8 cellular contexts compared by ENCODE assay signal in the genomic region with DNA sequence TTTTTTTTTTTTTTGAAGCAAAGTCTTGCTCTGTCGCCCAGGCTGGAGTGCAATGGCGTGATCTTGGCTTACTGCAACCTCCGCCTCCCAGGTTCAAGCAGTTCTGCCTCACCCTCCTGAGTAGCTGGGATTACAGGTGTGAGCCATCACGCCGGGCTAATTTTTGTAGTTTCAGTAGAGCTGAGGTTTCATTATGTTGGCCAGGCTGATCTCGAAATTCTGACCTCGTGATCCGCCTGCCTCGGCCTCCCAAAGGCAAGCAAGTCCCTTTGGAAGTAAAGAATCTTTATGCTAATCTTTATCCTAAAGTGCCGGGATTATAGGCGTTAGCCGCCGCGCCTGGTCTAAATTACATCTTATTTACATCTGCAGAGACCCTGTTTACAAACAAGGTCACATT. TPM values are rescaled to one million over a fixed set of nuclear protein-coding genes. Genes with fewer than 3 reads are reported as not detected.
A peak's percentile ranks its signal among the peaks of the same experiment; 100 is the strongest.
DNase-seq lines count a peak whose midpoint lies in the region; ATAC-seq and TF ChIP-seq lines count a peak whose summit lies in the region.

No MANE protein-coding gene starts in this region.

- peaks cover 13% of the 10 kb centered on the region for H3K27me3 Mint-ChIP-seq in activated T-cell treated with anti-CD3 and anti-CD28 coated beads, Interleukin-2, amount 50 U/mL, for 72 hours (ENCODE audit: low read depth)
- peaks cover 10% of the 10 kb centered on the region for H3K27me3 Mint-ChIP-seq in stimulated activated naive CD8-positive, alpha-beta T cell treated with anti-CD3 and anti-CD28 coated beads, Interleukin-15, amount 100 ng/mL, for 72 hours

- H3K4me1 Mint-ChIP-seq in activated T-cell treated with anti-CD3 and anti-CD28 coated beads, Interleukin-2, amount 50 U/mL, for 72 hours (ENCODE audit: low read depth), result peaks cover 40% of the 10 kb centered on the region
- peaks cover 53% of the 10 kb centered on the region for H3K4me1 Mint-ChIP-seq in stimulated activated naive CD8-positive, alpha-beta T cell treated with anti-CD3 and anti-CD28 coated beads, Interleukin-15, amount 100 ng/mL, for 72 hours

- no peaks in the 10 kb centered on the region for H3K9me3 Mint-ChIP-seq in activated T-cell treated with anti-CD3 and anti-CD28 coated beads, Interleukin-2, amount 50 U/mL, for 72 hours
- H3K9me3 Mint-ChIP-seq in stimulated activated naive CD8-positive, alpha-beta T cell treated with anti-CD3 and anti-CD28 coated beads, Interleukin-15, amount 100 ng/mL, for 72 hours, result no peaks in the 10 kb centered on the region

- no peak for ATAC-seq in activated T-cell treated with anti-CD3 and anti-CD28 coated beads, Interleukin-2, amount 50 U/mL, for 72 hours (replicated peaks in 1 of 2)
- no peak for ATAC-seq in stimulated activated naive CD8-positive, alpha-beta T cell treated with anti-CD3 and anti-CD28 coated beads, Interleukin-15, amount 100 ng/mL, for 72 hours
- ATAC-seq in HG03280 (IDR thresholded peaks at IDR 0.05; ENCODE audit: unreplicated experiment), result no peak

- no peak for DNase-seq in activated T-cell treated with anti-CD3 and anti-CD28 coated beads, Interleukin-2, amount 50 U/mL, for 72 hours
- no peak for DNase-seq in activated T-cell treated with anti-CD3 and anti-CD28 coated beads, Interleukin-2, amount 50 U/mL, for 1 hour
- DNase-seq in fibroblast of mammary gland (ENCODE audit: low read depth) (no peak), NCI-H1436 treated with DMSO at 0.1 percent for 48 hours (lab: John Stamatoyannopoulos, UW) (no peak), cortex of kidney (lab: John Stamatoyannopoulos, UW) (no peak)
- no peak for DNase-seq in stimulated activated naive CD8-positive, alpha-beta T cell treated with anti-CD3 and anti-CD28 coated beads, Interleukin-15, amount 100 ng/mL, for 72 hours

- peak overlapping the region; percentile 93 to 95 for H3K4me3 Mint-ChIP-seq in activated T-cell treated with anti-CD3 and anti-CD28 coated beads, Interleukin-2, amount 50 U/mL, for 72 hours
- H3K4me3 Mint-ChIP-seq in stimulated activated naive CD8-positive, alpha-beta T cell treated with anti-CD3 and anti-CD28 coated beads, Interleukin-15, amount 100 ng/mL, for 72 hours, result peak overlapping the region; percentile 95 to 96

- peaks cover 5 to 9% of the 10 kb centered on the region in 2 donors for H3K36me3 Mint-ChIP-seq in activated T-cell treated with anti-CD3 and anti-CD28 coated beads, Interleukin-2, amount 50 U/mL, for 72 hours (ENCODE audit: insufficient read depth in 2 of 2)

- H3K4me3 ChIP-seq in WI38 (ENCODE audit: low read depth, low read length) (peak overlapping the region; percentile 86; the same call in 1 of the 2 replicates), fibroblast of mammary gland (ENCODE audit: control insufficient read depth, low read depth, low read length) (peak overlapping the region; percentile 79)

- H3K27ac Mint-ChIP-seq in activated T-cell treated with anti-CD3 and anti-CD28 coated beads, Interleukin-2, amount 50 U/mL, for 72 hours, result no peak overlapping the region
- H3K27ac Mint-ChIP-seq in stimulated activated naive CD8-positive, alpha-beta T cell treated with anti-CD3 and anti-CD28 coated beads, Interleukin-15, amount 100 ng/mL, for 72 hours, result peak overlapping the region in 1 of 2 donors; percentile 63

- no peak for TF ChIP-seq CTCF in WI38 (IDR thresholded peaks at IDR 0.05; ENCODE audit: low read depth, low read length)
- no peak for TF ChIP-seq CTCF in fibroblast of mammary gland (conservative IDR thresholded peaks at IDR 0.05; ENCODE audit: control insufficient read depth, insufficient read depth, low read depth, low read length)

RNA-seq across cellular contexts. Expression of gene PSMG4, which starts 1.5 kb away (rescaled TPM):
- total RNA-seq in activated T-cell treated with anti-CD3 and anti-CD28 coated beads, Interleukin-2, amount 50 U/mL, for 72 hours, result 10 to 100 TPM; 21.8 to 29.1 TPM

RNA-seq across cellular contexts. Expression of gene TUBB2B, which starts 32.8 kb away (rescaled TPM):
- under 1 TPM in 1 of 2 donors, not detected in 1; 0.35 TPM for total RNA-seq in activated T-cell treated with anti-CD3 and anti-CD28 coated beads, Interleukin-2, amount 50 U/mL, for 72 hours
